8 cellular contexts compared by ENCODE assay signal in the genomic region with DNA sequence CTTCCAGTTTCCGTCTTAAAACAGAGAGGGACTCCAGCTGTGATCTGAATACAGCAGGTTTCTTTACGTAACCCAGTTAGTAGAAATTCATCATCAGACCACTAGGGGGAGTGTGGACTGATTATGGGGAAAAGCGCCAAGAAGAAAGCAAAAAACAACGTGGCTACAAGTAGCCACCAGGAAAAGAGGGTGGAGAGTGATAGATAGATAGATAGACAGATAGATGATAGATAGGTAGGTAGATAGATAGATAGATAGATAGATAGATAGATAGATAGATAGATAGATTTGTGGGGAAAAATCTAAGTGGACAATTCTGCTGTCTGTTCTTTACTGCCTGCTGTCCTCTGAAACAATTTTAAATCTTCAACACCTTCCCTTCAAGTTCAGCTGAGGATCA. TPM values are rescaled to one million over a fixed set of nuclear protein-coding genes. Genes with fewer than 3 reads are reported as not detected.
DNase-seq lines count a peak whose midpoint lies in the region; ATAC-seq, FAIRE-seq and TF ChIP-seq lines count a peak whose summit lies in the region.

No MANE protein-coding gene starts in this region.

- H3K9me3 Mint-ChIP-seq in activated T-cell treated with anti-CD3 and anti-CD28 coated beads, Interleukin-2, amount 50 U/mL, for 72 hours = no peaks in the 10 kb centered on the region

- DNase-seq in G401 (ENCODE audit: low spot score) (peak; percentile 63), NCI-H345 treated with DMSO at 0.1 percent for 48 hours (lab: John Stamatoyannopoulos, UW; ENCODE audit: unreplicated experiment) (peak; percentile 58), cardiac muscle cell (ENCODE audit: low read depth in 1 of 2, low spot score in 1 of 2) (peak; percentile 77 to 87), psoas muscle (no peak)
- DNase-seq in activated T-cell treated with anti-CD3 and anti-CD28 coated beads, Interleukin-2, amount 50 U/mL, for 72 hours = peak; percentile 23 to 49

- peak; percentile 43 for FAIRE-seq in A204.1 (lab: Jason Lieb, UNC)

- peaks cover 28% of the 10 kb centered on the region for H3K27me3 Mint-ChIP-seq in activated T-cell treated with anti-CD3 and anti-CD28 coated beads, Interleukin-2, amount 50 U/mL, for 72 hours (ENCODE audit: low read depth)

- in situ Hi-C loops in G401 (cut with HindIII; ENCODE audit: low sequenced_read_pairs) = no loop called here

- ATAC-seq in HG03159 (IDR thresholded peaks at IDR 0.05; ENCODE audit: unreplicated experiment) = peak; percentile 65
- ATAC-seq in activated T-cell treated with anti-CD3 and anti-CD28 coated beads, Interleukin-2, amount 50 U/mL, for 72 hours (replicated peaks in 1 of 2) = peak; percentile 44 to 51
- peak; percentile 62 to 77 (median 66) for ATAC-seq in psoas muscle
- no peak for ATAC-seq in GM18858 (IDR thresholded peaks at IDR 0.05; ENCODE audit: unreplicated experiment)

- H3K27me3 ChIP-seq in cardiac muscle cell = no peaks in the 10 kb centered on the region
- H3K27me3 ChIP-seq in psoas muscle (ENCODE audit: insufficient read depth in 3 of 3, low read length in 2 of 3) = no peaks in the 10 kb centered on the region

- H3K36me3 ChIP-seq in cardiac muscle cell (no peaks in the 10 kb centered on the region), psoas muscle (ENCODE audit: insufficient read depth in 1 of 2, low read depth in 1 of 2) (no peaks in the 10 kb centered on the region)

- H3K27ac Mint-ChIP-seq in activated T-cell treated with anti-CD3 and anti-CD28 coated beads, Interleukin-2, amount 50 U/mL, for 72 hours = no peak overlapping the region

- H3K4me3 ChIP-seq in cardiac muscle cell = no peak overlapping the region
- H3K4me3 ChIP-seq in psoas muscle = no peak overlapping the region

- no peak overlapping the region for H3K4me3 Mint-ChIP-seq in activated T-cell treated with anti-CD3 and anti-CD28 coated beads, Interleukin-2, amount 50 U/mL, for 72 hours

- H3K27ac ChIP-seq in cardiac muscle cell (no peak overlapping the region), psoas muscle (peak overlapping the region; percentile 84)

- no peaks in the 10 kb centered on the region for H3K4me1 ChIP-seq in cardiac muscle cell (ENCODE audit: low read depth)
- peaks cover 17% of the 10 kb centered on the region for H3K4me1 ChIP-seq in psoas muscle

- intact Hi-C loops in psoas muscle (cut with DNase I) = loop anchor here (1.0 to 5.0 kb wide), 3 partner anchors 33 to 93 kb away; no protein-coding TSS in a partner anchor

- TF ChIP-seq CTCF in cardiac muscle cell (IDR thresholded peaks at IDR 0.05; ENCODE audit: low read depth, low read length) (peak; percentile 73), psoas muscle (IDR thresholded peaks at IDR 0.05) (peak; percentile 84)

- H3K36me3 Mint-ChIP-seq in activated T-cell treated with anti-CD3 and anti-CD28 coated beads, Interleukin-2, amount 50 U/mL, for 72 hours (ENCODE audit: insufficient read depth in 2 of 2) = no peaks in the 10 kb centered on the region

- H3K9me3 ChIP-seq in cardiac muscle cell (ENCODE audit: low read depth) (no peaks in the 10 kb centered on the region), psoas muscle (no peaks in the 10 kb centered on the region)

- peaks cover 16% of the 10 kb centered on the region for H3K4me1 Mint-ChIP-seq in activated T-cell treated with anti-CD3 and anti-CD28 coated beads, Interleukin-2, amount 50 U/mL, for 72 hours (ENCODE audit: low read depth)

- WGBS in psoas muscle, 3 donors = 2 to 5% (median 2%) methylated on average over 4 of the region's 4 CpGs

RNA-seq across cellular contexts. Expression of gene AKR1B10, which starts 12.7 kb away (rescaled TPM):
- total RNA-seq in G401 (2014; rRNA removed; shearing (Covaris generic)) = 3.6 TPM in 1 of 2 replicates, not detected in the other
- not detected for total RNA-seq in activated T-cell treated with anti-CD3 and anti-CD28 coated beads, Interleukin-2, amount 50 U/mL, for 72 hours
- total RNA-seq in cardiac muscle cell (0.57 and 0.67 TPM in 2 replicates), psoas muscle (10 to 100 TPM in 3 of 4 donors, 1 to 10 TPM in 1; 9.0 to 29.5 (median 20.7) TPM)
- polyA plus RNA-seq in cardiac muscle cell (0.60 and 1.3 TPM in 2 replicates), psoas muscle (10 to 100 TPM in 2 of 3 donors, 1 to 10 TPM in 1; 7.2 to 19.2 (median 10.1) TPM)

RNA-seq across cellular contexts. Expression of gene AKR1B15, which starts 34.2 kb away (rescaled TPM):
- not detected in 2 replicates for total RNA-seq in G401 (2014; rRNA removed; shearing (Covaris generic))
- total RNA-seq in activated T-cell treated with anti-CD3 and anti-CD28 coated beads, Interleukin-2, amount 50 U/mL, for 72 hours = not detected
- 0.21 and 1.6 TPM in 2 replicates for total RNA-seq in cardiac muscle cell
- 1.3 and 2.6 TPM in 2 replicates for polyA plus RNA-seq in cardiac muscle cell
- total RNA-seq in psoas muscle = 10 to 100 TPM; 16.3 to 49.9 (median 36.9) TPM
- polyA plus RNA-seq in psoas muscle = 10 to 100 TPM in 2 of 3 donors, 1 to 10 TPM in 1; 6.5 to 16.5 (median 13.5) TPM

RNA-seq across cellular contexts. Expression of gene AKR1B1, which starts 55.8 kb away (rescaled TPM):
- 215 and 235 TPM in 2 replicates for total RNA-seq in G401 (2014; rRNA removed; shearing (Covaris generic))
- 100 to 1,000 TPM in 1 of 2 donors, 10 to 100 TPM in 1; 95.1 to 117 TPM for total RNA-seq in activated T-cell treated with anti-CD3 and anti-CD28 coated beads, Interleukin-2, amount 50 U/mL, for 72 hours
- total RNA-seq in cardiac muscle cell (48.9 and 55.7 TPM in 2 replicates), psoas muscle (100 to 1,000 TPM; 188 to 266 (median 197) TPM)
- polyA plus RNA-seq in cardiac muscle cell (158 and 173 TPM in 2 replicates), psoas muscle (100 to 1,000 TPM; 147 to 274 (median 216) TPM)

Comparison
In these comparisons a context has a peak if more than half of its experiments do, and no peak if none do; other contexts are left out.
1. DNase-seq: peak in G401 (single experiment), NCI-H345 treated with DMSO at 0.1 percent for 48 hours (single experiment), activated T-cell treated with anti-CD3 and anti-CD28 coated beads, Interleukin-2, amount 50 U/mL, for 72 hours (2 of 2) and cardiac muscle cell (2 of 2); none in psoas muscle (0 of 2).